In genomic region chr3:9230596-9230995, GRCh38 we compare ENCODE assay signal across 19 cellular contexts. TPM values are rescaled to one million over a fixed set of nuclear protein-coding genes. Genes with fewer than 3 reads are reported as not detected.
DNase-seq lines count a peak whose midpoint lies in the region; ATAC-seq and TF ChIP-seq lines count a peak whose summit lies in the region.
"Had no signal": no experiment of that assay in that cellular context is flagged by ENCODE, and none has a peak within 500 bp of the region (broad histone marks: within the 10 kb centered on the region; RNA-seq: fewer than 3 reads in every experiment).

No MANE protein-coding gene starts in this region.

- no peak overlapping the region for H2AK9ac ChIP-seq in IMR-90 (replicated peaks; ENCODE audit: low read depth, low read length, poor library complexity)

- no peak overlapping the region for H4K8ac ChIP-seq in IMR-90 (ENCODE audit: low read depth in 2 of 2, low read length in 2 of 2)

- peaks cover 6% of the 10 kb centered on the region for H3K27me3 ChIP-seq in IMR-90 (ENCODE audit: control insufficient read depth, insufficient read depth, low read length)
- no peaks in the 10 kb centered on the region for H3K27me3 ChIP-seq in ovary

- H3K79me1 ChIP-seq in IMR-90 (ENCODE audit: low read depth in 1 of 2, low read length in 2 of 2), result no peaks in the 10 kb centered on the region

- POLR2A ChIA-PET in IMR-90 (lab: Charles Lee; ENCODE audit: unreplicated experiment), result no interaction called here
- POLR2A ChIA-PET in activated CD4-positive, alpha-beta memory T cell treated with anti-CD3 and anti-CD28 coated beads, Interleukin-2, amount 10 ng/mL, durations not matched to agents 7 days and 5 days (lab: Charles Lee), result no interaction called here

- H3K36me3 ChIP-seq in IMR-90 (ENCODE audit: control insufficient read depth, insufficient read depth, low read length) (no peaks in the 10 kb centered on the region), ovary (no peaks in the 10 kb centered on the region)

- H3K27me3 Mint-ChIP-seq in activated T-helper 17 cell treated with anti-CD3 and anti-CD28 coated beads, Interleukin-2, amount 50 U/mL, for 72 hours, result peaks cover 8% of the 10 kb centered on the region
- H3K27me3 Mint-ChIP-seq in activated CD4-positive, alpha-beta memory T cell treated with anti-CD3 and anti-CD28 coated beads, Interleukin-2, amount 10 ng/mL, durations not matched to agents 7 days and 5 days, result peaks cover 41% of the 10 kb centered on the region

- no CpG with 5 or more reads among the region's 8 CpGs for WGBS in IMR-90 (ENCODE audit: extremely low coverage in 2 of 2, insufficient read length in 1 of 2), 2 experiments
- WGBS in ovary, 3 donors, result 19 to 30% (median 23%) methylated on average over 8 of the region's 8 CpGs

- no peak overlapping the region for H4K91ac ChIP-seq in IMR-90 (ENCODE audit: insufficient read depth, low read depth, low read length)

- no peak overlapping the region for H2BK15ac ChIP-seq in IMR-90 (ENCODE audit: low read depth, low read length)

- H3K27ac ChIP-seq in IMR-90 (ENCODE audit: insufficient read depth, low read length), result no peak overlapping the region
- peak overlapping the region; percentile 26 to 71 for H3K27ac ChIP-seq in ovary

- no peaks in the 10 kb centered on the region for H3K9me3 Mint-ChIP-seq in activated T-helper 17 cell treated with anti-CD3 and anti-CD28 coated beads, Interleukin-2, amount 50 U/mL, for 72 hours
- no peaks in the 10 kb centered on the region for H3K9me3 Mint-ChIP-seq in activated CD4-positive, alpha-beta memory T cell treated with anti-CD3 and anti-CD28 coated beads, Interleukin-2, amount 10 ng/mL, durations not matched to agents 7 days and 5 days
- H3K9me3 Mint-ChIP-seq: CD14-positive monocyte had no signal

- H3K23ac ChIP-seq in IMR-90 (ENCODE audit: low read depth, low read length), result no peak overlapping the region

- no peak overlapping the region for H4K5ac ChIP-seq in IMR-90 (ENCODE audit: low read depth, low read length)

- no peak overlapping the region for H3K56ac ChIP-seq in IMR-90 (ENCODE audit: extremely low read depth, insufficient read depth, low read length)

- H3K4me3 ChIP-seq in IMR-90 (ENCODE audit: insufficient read depth, low read depth, low read length) (no peak overlapping the region), fibroblast of the aortic adventitia (ENCODE audit: low read depth, low read length) (no peak overlapping the region), ovary (peak overlapping the region; percentile 0)

- no peak overlapping the region for H2BK20ac ChIP-seq in IMR-90 (ENCODE audit: low read depth, low read length)

- H4K20me1 ChIP-seq in IMR-90 (ENCODE audit: insufficient read depth, low read length), result no peaks in the 10 kb centered on the region

- peak overlapping the region; percentile 19 for H2AFZ ChIP-seq in IMR-90 (replicated peaks; ENCODE audit: low read length, poor library complexity)

- TF ChIP-seq CTCF in IMR-90 (conservative IDR thresholded peaks at IDR 0.05; ENCODE audit: low read depth, low read length) (no peak), fibroblast of the aortic adventitia (IDR thresholded peaks at IDR 0.05; ENCODE audit: insufficient read depth, low read length) (no peak), ovary (IDR thresholded peaks at IDR 0.05) (no peak)

- H3K4me2 ChIP-seq in IMR-90 (ENCODE audit: low read depth, low read length), result no peak overlapping the region

- in situ Hi-C loops in IMR-90 (cut with MboI; ENCODE audit: low sequenced_read_pairs), result no loop called here

- no peak overlapping the region for H3K14ac ChIP-seq in IMR-90 (replicated peaks; ENCODE audit: low read depth, low read length)

- H3K4me1 Mint-ChIP-seq in activated T-helper 17 cell treated with anti-CD3 and anti-CD28 coated beads, Interleukin-2, amount 50 U/mL, for 72 hours, result no peaks in the 10 kb centered on the region
- no peaks in the 10 kb centered on the region for H3K4me1 Mint-ChIP-seq in activated CD4-positive, alpha-beta memory T cell treated with anti-CD3 and anti-CD28 coated beads, Interleukin-2, amount 10 ng/mL, durations not matched to agents 7 days and 5 days
- H3K4me1 Mint-ChIP-seq: CD14-positive monocyte had no signal

- no peak overlapping the region for H3K4me3 Mint-ChIP-seq in activated T-helper 17 cell treated with anti-CD3 and anti-CD28 coated beads, Interleukin-2, amount 50 U/mL, for 72 hours
- no peak overlapping the region for H3K4me3 Mint-ChIP-seq in activated CD4-positive, alpha-beta memory T cell treated with anti-CD3 and anti-CD28 coated beads, Interleukin-2, amount 10 ng/mL, durations not matched to agents 7 days and 5 days
- H3K4me3 Mint-ChIP-seq: CD14-positive monocyte had no signal

- dilution Hi-C loops in IMR-90 (cut with HindIII; ENCODE audit: low sequenced_read_pairs, unreplicated experiment), result no loop called here

- DNase-seq in IMR-90 (no peak), astrocyte of the hippocampus (ENCODE audit: low read depth, low spot score) (peak; percentile 87), fibroblast of the aortic adventitia (ENCODE audit: low read depth) (peak; percentile 41), ovary (peak in 4 of 5 donors; percentile 55 to 67 (median 58)), H4 (ENCODE audit: low spot score) (no peak)
- DNase-seq in activated CD4-positive, alpha-beta memory T cell treated with anti-CD3 and anti-CD28 coated beads, Interleukin-2, amount 10 ng/mL, durations not matched to agents 7 days and 5 days, result no peak
- DNase-seq: 8988T; DMS79 treated with DMSO at 0.1 percent for 48 hours; KBM-7; NCI-H1105 treated with DMSO at 0.1 percent for 48 hours; NCI-H1694 treated with DMSO at 0.1 percent for 48 hours; NCI-H510A; NCI-H748 treated with DMSO at 0.1 percent for 48 hours; NK-92 treated with Interleukin-12 subunit alpha and Interleukin-12 subunit beta, amount 100 ng/mL, for 24 hours; Right ventricle myocardium superior had no signal

- H3K9me3 ChIP-seq in IMR-90 (ENCODE audit: control insufficient read depth, insufficient read depth, low read length) (no peaks in the 10 kb centered on the region), ovary (no peaks in the 10 kb centered on the region)

- H2AK5ac ChIP-seq in IMR-90 (ENCODE audit: low read depth, low read length), result no peak overlapping the region

- H3K36me3 Mint-ChIP-seq in activated T-helper 17 cell treated with anti-CD3 and anti-CD28 coated beads, Interleukin-2, amount 50 U/mL, for 72 hours (ENCODE audit: low read depth), result no peaks in the 10 kb centered on the region
- no peaks in the 10 kb centered on the region for H3K36me3 Mint-ChIP-seq in activated CD4-positive, alpha-beta memory T cell treated with anti-CD3 and anti-CD28 coated beads, Interleukin-2, amount 10 ng/mL, durations not matched to agents 7 days and 5 days (ENCODE audit: low read depth)
- H3K36me3 Mint-ChIP-seq: CD14-positive monocyte had no signal

- H2BK5ac ChIP-seq in IMR-90 (ENCODE audit: low read depth, low read length, poor library complexity, severe bottlenecking), result no peak overlapping the region

- no peak overlapping the region for H3K18ac ChIP-seq in IMR-90 (ENCODE audit: low read depth, low read length)

- intact Hi-C loops in IMR-90 (cut with micrococcal nuclease) (no loop called here), ovary (cut with DNase I) (no loop called here)

- TF ChIP-seq EP300 in ovary (IDR thresholded peaks at IDR 0.05), result no peak

- BruUV-seq in IMR-90 (replicated peaks; lab: Mats Ljungman, UMichigan), result no TSS peak

- no peak overlapping the region for H3K4ac ChIP-seq in IMR-90 (ENCODE audit: low read depth, low read length)

- H3K4me1 ChIP-seq in IMR-90 (ENCODE audit: control insufficient read depth, insufficient read depth, low read length), result no peaks in the 10 kb centered on the region
- peaks cover 9% of the 10 kb centered on the region for H3K4me1 ChIP-seq in ovary (ENCODE audit: insufficient read depth)

- no peak overlapping the region for H3K27ac Mint-ChIP-seq in activated T-helper 17 cell treated with anti-CD3 and anti-CD28 coated beads, Interleukin-2, amount 50 U/mL, for 72 hours
- H3K27ac Mint-ChIP-seq in activated CD4-positive, alpha-beta memory T cell treated with anti-CD3 and anti-CD28 coated beads, Interleukin-2, amount 10 ng/mL, durations not matched to agents 7 days and 5 days, result no peak overlapping the region
- H3K27ac Mint-ChIP-seq: CD14-positive monocyte had no signal

- CTCF ChIA-PET in IMR-90 (lab: Yijun Ruan, JAX), result no interaction called here
- CTCF ChIA-PET in activated CD4-positive, alpha-beta memory T cell treated with anti-CD3 and anti-CD28 coated beads, Interleukin-2, amount 10 ng/mL, durations not matched to agents 7 days and 5 days (lab: Charles Lee), result no interaction called here

- no peak for TF ChIP-seq RAD21 in IMR-90 (IDR thresholded peaks at IDR 0.05; ENCODE audit: low read length)

- no peak overlapping the region for H2BK120ac ChIP-seq in IMR-90 (ENCODE audit: low read depth, low read length)

- no peak for TF ChIP-seq POLR2A in IMR-90 (IDR thresholded peaks at IDR 0.05; ENCODE audit: low read depth, low read length)
- no peak for TF ChIP-seq POLR2A in ovary (IDR thresholded peaks at IDR 0.05)

- no peaks in the 10 kb centered on the region for H3K9me1 ChIP-seq in IMR-90 (ENCODE audit: insufficient read depth, low read length)

- H3K9ac ChIP-seq in IMR-90 (ENCODE audit: low read depth, low read length), result no peak overlapping the region

- ATAC-seq in IMR-90 (ENCODE audit: low read depth) (no peak), HG02938 (IDR thresholded peaks at IDR 0.05; ENCODE audit: unreplicated experiment) (no peak)
- no peak for ATAC-seq in activated T-helper 17 cell treated with anti-CD3 and anti-CD28 coated beads, Interleukin-2, amount 50 U/mL, for 72 hours (replicated peaks)
- ATAC-seq: HCT116 had no signal

TF ChIP-seq in IMR-90, 13 proteins besides CTCF, POLR2A, EP300 and RAD21 (continues in another document):
- no peak for TF ChIP-seq RFX5 (IDR thresholded peaks at IDR 0.05; ENCODE audit: low read depth, low read length)
- no peak for TF ChIP-seq CEBPB (IDR thresholded peaks at IDR 0.05; ENCODE audit: low read depth, low read length)

RNA-seq across cellular contexts. Expression of gene SRGAP3, which starts 18.9 kb away (rescaled TPM):
- total RNA-seq in IMR-90 (2012; rRNA removed), result 1.1 and 1.4 TPM in 2 replicates
- 0.68 and 0.77 TPM in 2 replicates for polyA plus RNA-seq in IMR-90 (2012; rRNA removed)
- polyA plus RNA-seq in IMR-90 (2012; cell fraction: cytosol; rRNA removed), result 0.67 and 0.80 TPM in 2 replicates
- 0.69 and 2.5 TPM in 2 replicates for polyA plus RNA-seq in IMR-90 (2012; cell fraction: nucleus; rRNA removed; ENCODE audit: low replicate concordance)
- 4.6 and 6.1 TPM in 2 replicates for total RNA-seq in fibroblast of the aortic adventitia (ENCODE audit: low replicate concordance)
- total RNA-seq in ovary, result 10 to 100 TPM in 6 of 7 donors, 1 to 10 TPM in 1; 6.4 to 36.8 (median 15.8) TPM
- 1 to 10 TPM; 2.1 to 6.2 TPM for polyA plus RNA-seq in ovary
- total RNA-seq in H4 (2014; rRNA removed; shearing (Covaris generic)), result 1.5 and 1.8 TPM in 2 replicates
- total RNA-seq in activated T-helper 17 cell treated with anti-CD3 and anti-CD28 coated beads, Interleukin-2, amount 50 U/mL, for 72 hours, result 1 to 10 TPM in 1 of 2 donors, under 1 TPM in 1; 0.97 to 3.9 TPM
- 1 to 10 TPM; 1.2 to 1.3 TPM for total RNA-seq in activated CD4-positive, alpha-beta memory T cell treated with anti-CD3 and anti-CD28 coated beads, Interleukin-2, amount 10 ng/mL, durations not matched to agents 7 days and 5 days

Comparison
In these comparisons a context has a peak if more than half of its experiments do, and no peak if none do; other contexts are left out.
1. DNase-seq: peak in astrocyte of the hippocampus (single experiment), fibroblast of the aortic adventitia (single experiment) and ovary (4 of 5); none in IMR-90 (single experiment), H4 (single experiment) and activated CD4-positive, alpha-beta memory T cell treated with anti-CD3 and anti-CD28 coated beads, Interleukin-2, amount 10 ng/mL, durations not matched to agents 7 days and 5 days (single experiment).